In the genomic region with DNA sequence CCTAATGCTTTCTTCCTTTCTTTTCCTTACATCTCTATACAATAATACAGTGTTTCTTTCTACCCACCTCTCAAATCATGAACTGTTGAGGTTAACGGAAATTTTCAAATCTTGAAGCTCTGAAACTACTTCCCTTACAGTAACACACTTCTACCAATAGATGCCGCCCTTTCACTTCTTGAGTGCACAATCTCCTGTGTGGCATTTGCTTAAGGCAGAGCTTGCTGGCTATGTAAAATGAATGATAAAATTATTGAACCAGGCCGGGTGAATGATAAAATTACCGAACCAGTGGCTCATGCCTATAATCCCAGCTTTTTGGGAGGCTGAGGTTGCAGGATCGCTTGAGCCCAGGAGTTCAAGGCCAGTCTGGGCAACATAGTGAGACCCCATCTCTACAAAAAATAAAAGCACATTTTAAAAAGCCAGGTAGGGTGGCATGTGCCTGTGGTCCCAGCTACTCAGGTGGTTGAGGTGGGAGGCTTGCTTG, we compare ENCODE assay signal across 8 cellular contexts. TPM values are rescaled to one million over a fixed set of nuclear protein-coding genes. Genes with fewer than 3 reads are reported as not detected.
DNase-seq lines count a peak whose midpoint lies in the region; ATAC-seq and TF ChIP-seq lines count a peak whose summit lies in the region.

No MANE protein-coding gene starts in this region.

- ATAC-seq in GM19467 (IDR thresholded peaks at IDR 0.05; ENCODE audit: unreplicated experiment), result no peak

- intact Hi-C loops in uterus (cut with DNase I; ENCODE audit: low total_unique reads), result no loop called here

- no peak overlapping the region for H3K4me3 ChIP-seq in BJ (ENCODE audit: low read depth, low read length)
- H3K4me3 ChIP-seq in uterus, result no peak overlapping the region

- TF ChIP-seq CTCF in BJ (IDR thresholded peaks at IDR 0.05; ENCODE audit: insufficient read depth, low read depth, low read length) (peak; percentile 87), GM12874 (IDR thresholded peaks at IDR 0.05; ENCODE audit: insufficient read depth, low read depth, low read length) (peak; percentile 71), uterus (IDR thresholded peaks at IDR 0.05) (peak; percentile 62 to 79 (median 62))

- no peak for TF ChIP-seq POLR2A in uterus (IDR thresholded peaks at IDR 0.05)

- H3K36me3 ChIP-seq in BJ (ENCODE audit: control insufficient read depth, insufficient read depth, low read length) (no peaks in the 10 kb centered on the region), uterus (no peaks in the 10 kb centered on the region)

- H3K4me1 ChIP-seq in uterus, result no peaks in the 10 kb centered on the region

- H3K9me3 ChIP-seq in uterus, result no peaks in the 10 kb centered on the region

- H3K27me3 ChIP-seq in BJ (ENCODE audit: control insufficient read depth, insufficient read depth, low read length) (no peaks in the 10 kb centered on the region), uterus (no peaks in the 10 kb centered on the region)

- H3K27ac ChIP-seq in uterus, result no peak overlapping the region

- POLR2A ChIA-PET in BJ (lab: Charles Lee), result no interaction called here

- DNase-seq in BJ (ENCODE audit: low read depth) (no peak), NCI-H187 treated with DMSO at 0.1 percent for 48 hours (lab: John Stamatoyannopoulos, UW) (peak; percentile 29), T-helper 2 cell (peak in 3 of 5 experiments; percentile 13 to 79 (median 37)), medulla oblongata (ENCODE audit: extremely low spot score) (peak; percentile 94), uterus (no peak)
- DNase-seq in effector CD8-positive, alpha-beta T cell (lab: John Stamatoyannopoulos, UW), result peak; percentile 2

- CTCF ChIA-PET in BJ (lab: Yijun Ruan, JAX), result interaction anchor here (0.6 to 24.0 kb wide), 29 partner anchors 9 to 393 kb away, joined by 3 to 407 read pairs (median 5); partner anchors contain the start of genes KCNS1 and SEMG2

RNA-seq across cellular contexts. Expression of gene KCNS1, which starts 56.8 kb away (rescaled TPM):
- polyA plus RNA-seq in BJ (2011; rRNA removed), result 0.64 and 0.74 TPM in 2 replicates
- 0.51 and 0.71 TPM in 2 replicates for polyA minus RNA-seq in BJ (2011; rRNA and poly(A)+ RNA removed)
- total RNA-seq in uterus, result under 1 TPM in 1 of 4 donors, not detected in 3; 0.97 TPM

Comparison
In these comparisons a context has a peak if more than half of its experiments do, and no peak if none do; other contexts are left out.
1. DNase-seq: peak in NCI-H187 treated with DMSO at 0.1 percent for 48 hours (single experiment), T-helper 2 cell (3 of 5), effector CD8-positive, alpha-beta T cell (single experiment) and medulla oblongata (single experiment); none in BJ (single experiment) and uterus (0 of 2).
2. Peak in every context shown above with its lines, with median percentiles within 50 percentile points of each other: CTCF ChIP-seq.